ENCODE assay signal across 12 cellular contexts in the genomic region with DNA sequence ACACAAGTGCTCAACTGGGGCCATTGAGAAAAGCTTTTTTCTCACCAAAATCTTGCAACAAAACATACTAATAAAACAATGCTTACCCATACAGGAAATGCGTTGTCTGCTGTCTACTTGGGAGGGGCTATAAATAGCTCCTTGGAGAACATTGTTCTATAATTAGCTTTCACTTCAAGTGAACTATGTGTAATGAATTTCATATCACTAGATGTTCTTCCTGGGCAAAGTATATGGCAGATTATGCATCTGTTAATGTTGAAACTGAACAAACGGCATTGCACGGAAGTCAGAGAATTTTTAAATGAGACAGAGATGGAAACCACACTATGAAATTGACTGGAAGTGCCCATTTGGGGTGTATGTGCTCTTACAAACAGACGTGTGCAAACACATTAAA. TPM values are rescaled to one million over a fixed set of nuclear protein-coding genes. Genes with fewer than 3 reads are reported as not detected.
DNase-seq lines count a peak whose midpoint lies in the region; ATAC-seq, FAIRE-seq and TF ChIP-seq lines count a peak whose summit lies in the region.
"Had no signal": no experiment of that assay in that cellular context is flagged by ENCODE, and none has a peak within 500 bp of the region (broad histone marks: within the 10 kb centered on the region; RNA-seq: fewer than 3 reads in every experiment).

No MANE protein-coding gene starts in this region.

- peaks cover 11% of the 10 kb centered on the region for H3K4me1 Mint-ChIP-seq in astrocyte (ENCODE audit: low read depth, unreplicated experiment)
- H3K4me1 Mint-ChIP-seq in chondrocyte (ENCODE audit: low read depth): peaks cover 26% of the 10 kb centered on the region

- intact Hi-C loops in left colon (cut with DNase I, micrococcal nuclease): no loop called here

- H3K36me3 Mint-ChIP-seq in astrocyte (ENCODE audit: low read depth, unreplicated experiment) (no peaks in the 10 kb centered on the region), chondrocyte (ENCODE audit: low read depth) (peaks cover 4% of the 10 kb centered on the region)
- H3K36me3 Mint-ChIP-seq: memory B cell had no signal

- H3K9me3 Mint-ChIP-seq in astrocyte (ENCODE audit: unreplicated experiment): no peaks in the 10 kb centered on the region
- H3K9me3 Mint-ChIP-seq in chondrocyte (ENCODE audit: low read depth): peaks cover 9% of the 10 kb centered on the region

- H3K27me3 Mint-ChIP-seq in astrocyte (ENCODE audit: low read depth, unreplicated experiment) (peaks cover 24% of the 10 kb centered on the region), chondrocyte (ENCODE audit: low read depth) (peaks cover 4% of the 10 kb centered on the region)

- peaks cover 18% of the 10 kb centered on the region for H3K4me1 ChIP-seq in astrocyte (ENCODE audit: insufficient read depth, low read length)

- H3K9me3 ChIP-seq in astrocyte (ENCODE audit: insufficient read depth, low read depth, low read length): no peaks in the 10 kb centered on the region
- H3K9me3 ChIP-seq: ascending aorta had no signal

- DNase-seq in AG09309 (ENCODE audit: low read depth): peak; percentile 53
- DNase-seq in HCEC 1CT: peak; percentile 69
- peak; percentile 53 for DNase-seq in astrocyte (ENCODE audit: low read depth)
- DNase-seq in left colon: no peak
- no peak for DNase-seq in islet precursor cell
- no peak for DNase-seq in COR-L47 (lab: John Stamatoyannopoulos, UW)
- DNase-seq in chondrocyte (ENCODE audit: low spot score): no peak
- DNase-seq: WERI-Rb-1 had no signal

- H3K4me3 Mint-ChIP-seq in astrocyte (ENCODE audit: unreplicated experiment): no peak overlapping the region
- H3K4me3 Mint-ChIP-seq in chondrocyte (ENCODE audit: unreplicated experiment): no peak overlapping the region
- H3K4me3 Mint-ChIP-seq: memory B cell had no signal

- no peaks in the 10 kb centered on the region for H3K27me3 ChIP-seq in astrocyte (ENCODE audit: insufficient read depth, low read length)
- H3K27me3 ChIP-seq: ascending aorta had no signal

- H2AFZ ChIP-seq in astrocyte (ENCODE audit: low read depth, low read length): no peak overlapping the region

- H3K27ac ChIP-seq in astrocyte (ENCODE audit: low read depth, low read length): no peak overlapping the region
- H3K27ac ChIP-seq: ascending aorta, WERI-Rb-1 had no signal

- ATAC-seq in left colon: peak; percentile 85
- ATAC-seq in GM19455 (IDR thresholded peaks at IDR 0.05; ENCODE audit: unreplicated experiment): no peak
- ATAC-seq: GM12878 had no signal

- H3K9ac ChIP-seq in astrocyte (ENCODE audit: low read length): no peak overlapping the region

- TF ChIP-seq CTCF in AG09309 (IDR thresholded peaks at IDR 0.05; ENCODE audit: control insufficient read depth, insufficient read depth, low read depth, low read length, missing control alignments): no peak
- no peak for TF ChIP-seq CTCF in astrocyte (IDR thresholded peaks at IDR 0.05; ENCODE audit: insufficient read depth, low read depth, low read length)
- TF ChIP-seq CTCF in chondrocyte (IDR thresholded peaks at IDR 0.05): no peak

- H3K4me2 ChIP-seq in astrocyte (ENCODE audit: low read length): peak overlapping the region; percentile 29

- H3K4me3 ChIP-seq in AG09309 (ENCODE audit: control insufficient read depth, low read depth, low read length) (no peak overlapping the region), astrocyte (ENCODE audit: insufficient read depth, low read depth, low read length) (no peak overlapping the region)
- H3K4me3 ChIP-seq: ascending aorta, GM12878 had no signal

- H3K27ac Mint-ChIP-seq in astrocyte (ENCODE audit: unreplicated experiment) (no peak overlapping the region), chondrocyte (ENCODE audit: unreplicated experiment) (no peak overlapping the region)
- H3K27ac Mint-ChIP-seq: memory B cell had no signal

- H3K79me2 ChIP-seq in astrocyte (ENCODE audit: insufficient read depth, low read length): no peaks in the 10 kb centered on the region

- no peaks in the 10 kb centered on the region for H3K36me3 ChIP-seq in astrocyte (ENCODE audit: insufficient read depth, low read length)
- H3K36me3 ChIP-seq: ascending aorta, WERI-Rb-1 had no signal

- no peaks in the 10 kb centered on the region for H4K20me1 ChIP-seq in astrocyte (ENCODE audit: insufficient read depth, low read length)

- FAIRE-seq in astrocyte (lab: Jason Lieb, UNC): no peak
- FAIRE-seq: GM12878 had no signal

RNA-seq across cellular contexts. Expression of gene NPAS2, which starts 6.4 kb away (rescaled TPM):
- total RNA-seq in astrocyte (5.5 and 5.8 TPM in 2 replicates), left colon (10 to 100 TPM; 59.5 to 59.6 TPM), chondrocyte (21.7 to 25.6 TPM (median 24.0 TPM) in 3 replicates)

Comparison
In these comparisons a context has a peak if more than half of its experiments do, and no peak if none do; other contexts are left out.
1. DNase-seq: peak in AG09309 (single experiment), HCEC 1CT (single experiment) and astrocyte (single experiment); none in left colon (0 of 2), islet precursor cell (single experiment), COR-L47 (single experiment) and chondrocyte (single experiment).